ENCODE assay signal across 8 cellular contexts in genomic region chr20:53829706-53830521, GRCh38.
DNase-seq lines count a peak whose midpoint lies in the region; ATAC-seq and TF ChIP-seq lines count a peak whose summit lies in the region.

No MANE protein-coding gene starts in this region.

- DNase-seq in Right ventricle myocardium inferior (ENCODE audit: missing footprints) (no peak), cardiac septum (ENCODE audit: low spot score) (no peak), ascending aorta (ENCODE audit: low spot score in 2 of 2) (no peak), right lobe of liver (peak in 1 of 3 donors; percentile 60), upper lobe of left lung (no peak), NCI-H1417 treated with DMSO at 0.1 percent for 48 hours (lab: John Stamatoyannopoulos, UW) (no peak), hippocampal formation (lab: John Stamatoyannopoulos, UW) (no peak)

- intact Hi-C loops in Right ventricle myocardium inferior (cut with DNase I) (loop anchor here (5.0 to 10.0 kb wide), 3 partner anchors 37 to 233 kb away; no protein-coding TSS in a partner anchor), cardiac septum (cut with DNase I) (loop anchor here (2.0 to 10.0 kb wide), 4 partner anchors 37 to 248 kb away; no protein-coding TSS in a partner anchor), ascending aorta (cut with DNase I) (loop anchor here (1.0 to 10.0 kb wide), 5 partner anchors 37 to 238 kb away; partner anchors contain the start of gene ZNF217), right lobe of liver (cut with DNase I) (no loop called here)

- TF ChIP-seq CTCF in ascending aorta (IDR thresholded peaks at IDR 0.05) (no peak), right lobe of liver (IDR thresholded peaks at IDR 0.05) (no peak), upper lobe of left lung (IDR thresholded peaks at IDR 0.05) (no peak)

- TF ChIP-seq EP300 in upper lobe of left lung (IDR thresholded peaks at IDR 0.05), result peak in 1 of 4 donors; percentile 10

- ATAC-seq in Right ventricle myocardium inferior, result peak; percentile 3
- peak; percentile 85 to 92 (median 88) for ATAC-seq in right lobe of liver
- peak in 1 of 2 donors; percentile 28 for ATAC-seq in upper lobe of left lung (ENCODE audit: low FRiP score in 2 of 2)

- H3K9me3 ChIP-seq in KOPT-K1 (ENCODE audit: insufficient read depth, low read length, poor library complexity, severe bottlenecking), result no peaks in the 10 kb centered on the region
- no peaks in the 10 kb centered on the region for H3K9me3 ChIP-seq in ascending aorta
- no peaks in the 10 kb centered on the region for H3K9me3 ChIP-seq in right lobe of liver
- no peaks in the 10 kb centered on the region for H3K9me3 ChIP-seq in upper lobe of left lung

- TF ChIP-seq POLR2A in right lobe of liver (IDR thresholded peaks at IDR 0.05), result no peak
- no peak for TF ChIP-seq POLR2A in upper lobe of left lung (IDR thresholded peaks at IDR 0.05)

- H3K36me3 ChIP-seq in KOPT-K1 (ENCODE audit: insufficient read depth, low read length) (no peaks in the 10 kb centered on the region), ascending aorta (no peaks in the 10 kb centered on the region), right lobe of liver (no peaks in the 10 kb centered on the region), upper lobe of left lung (no peaks in the 10 kb centered on the region)

- H3K27me3 ChIP-seq in ascending aorta, result no peaks in the 10 kb centered on the region
- H3K27me3 ChIP-seq in right lobe of liver, result no peaks in the 10 kb centered on the region
- H3K27me3 ChIP-seq in upper lobe of left lung, result no peaks in the 10 kb centered on the region

- WGBS in right lobe of liver (ENCODE audit: insufficient coverage, low coverage, low lambda C conversion rate, missing lambda C conversion rate), result 5% methylated on average over 5 of the region's 5 CpGs
- WGBS in upper lobe of left lung, 2 donors, result 14% methylated on average over 5 of the region's 5 CpGs

- H3K4me3 ChIP-seq in ascending aorta (peak overlapping the region; percentile 48 to 49), right lobe of liver (peak overlapping the region in 1 of 3 donors; percentile 0), upper lobe of left lung (peak overlapping the region in 2 of 4 donors; percentile 22 to 36)

- H3K27ac ChIP-seq in KOPT-K1 (ENCODE audit: low read depth, low read length, poor library complexity, severe bottlenecking) (peak overlapping the region; percentile 87), ascending aorta (peak overlapping the region; percentile 85 to 93), right lobe of liver (peak overlapping the region; percentile 75 to 82 (median 81)), upper lobe of left lung (peak overlapping the region; percentile 84 to 85 (median 84))

- H3K4me1 ChIP-seq in ascending aorta (peaks cover 0 to 19% of the 10 kb centered on the region in 2 donors), right lobe of liver (peaks cover 0 to 28% (median 6%) of the 10 kb centered on the region in 4 donors), upper lobe of left lung (peaks cover 25 to 36% (median 29%) of the 10 kb centered on the region in 4 donors)

Comparison
In these comparisons a context has a peak if more than half of its experiments do, and no peak if none do; other contexts are left out.
1. intact Hi-C loops: an anchor here in Right ventricle myocardium inferior (5.0 to 10.0 kb wide), cardiac septum (2.0 to 10.0 kb wide) and ascending aorta (1.0 to 10.0 kb wide); none called in right lobe of liver.